Comparison of ENCODE assay signal across 17 cellular contexts in the genomic region with DNA sequence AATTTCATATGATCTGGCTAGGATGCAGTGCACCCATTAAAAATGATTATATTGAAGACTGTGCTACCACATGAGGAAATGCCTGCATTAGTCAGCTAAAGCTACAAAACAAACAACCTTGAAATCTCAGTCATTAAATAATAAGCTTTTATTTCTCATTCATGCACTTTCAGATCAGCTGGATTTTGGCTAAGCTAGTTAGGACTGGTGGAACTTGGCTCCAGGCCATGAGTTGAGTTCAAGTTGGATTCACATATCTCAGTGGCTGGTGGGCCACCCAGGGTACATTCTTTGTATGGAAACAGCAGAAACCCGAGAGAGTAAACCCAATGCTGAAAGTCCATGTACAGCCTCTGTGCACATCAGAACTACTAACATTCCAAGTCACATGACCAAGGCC.
"Had no signal": no experiment of that assay in that cellular context is flagged by ENCODE, and none has a peak within 500 bp of the region (broad histone marks: within the 10 kb centered on the region; RNA-seq: fewer than 3 reads in every experiment).

No MANE protein-coding gene starts in this region.

- H3K36me3 ChIP-seq: gastrocnemius medialis, heart right ventricle, left ventricle myocardium inferior, stomach, upper lobe of left lung had no signal

- H3K4me3 ChIP-seq: gastrocnemius medialis, heart right ventricle, left ventricle myocardium inferior, stomach, testis, upper lobe of left lung had no signal

- H3K27ac ChIP-seq: epithelial cell of prostate, gastrocnemius medialis, left ventricle myocardium inferior, stomach, testis, upper lobe of left lung had no signal

- DNase-seq: activated naive CD4-positive, alpha-beta T cell treated with anti-CD3 and anti-CD28 coated beads for 36 hours; activated naive CD8-positive, alpha-beta T cell treated with anti-CD3 and anti-CD28 coated beads, Interleukin-2, amount 50 U/mL, for 24 hours; activated T-cell treated with anti-CD3 and anti-CD28 coated beads for 4 hours; aorta; cortex of kidney; effector memory CD4-positive, alpha-beta T cell; gastrocnemius medialis; heart right ventricle; left ventricle myocardium inferior; naive thymus-derived CD8-positive, alpha-beta T cell; stimulated activated CD4-positive, alpha-beta T cell treated with anti-CD3 and anti-CD28 coated beads, Interleukin-1b, Interleukin-23, amount 100 ng/mL, for 48 hours; stomach; T1000; testis; upper lobe of left lung had no signal

- ATAC-seq: activated CD4-positive, CD25-positive, alpha-beta regulatory T cell treated with anti-CD3 and anti-CD28 coated beads, Interleukin-2, amount 50 U/mL, for 24 hours; activated naive CD8-positive, alpha-beta T cell treated with anti-CD3 and anti-CD28 coated beads, Interleukin-2, amount 50 U/mL, for 24 hours; gastrocnemius medialis; heart right ventricle; naive thymus-derived CD8-positive, alpha-beta T cell had no signal

- H3K9me3 ChIP-seq: gastrocnemius medialis, heart right ventricle, left ventricle myocardium inferior, stomach, testis, upper lobe of left lung had no signal

- H3K27me3 ChIP-seq: gastrocnemius medialis, heart right ventricle, stomach, testis, upper lobe of left lung had no signal
